In genomic region chr5:134845852-134846640, GRCh38 we compare ENCODE assay signal across 8 cellular contexts. TPM values are rescaled to one million over a fixed set of nuclear protein-coding genes. Genes with fewer than 3 reads are reported as not detected.
DNase-seq lines count a peak whose midpoint lies in the region; ATAC-seq, FAIRE-seq and TF ChIP-seq lines count a peak whose summit lies in the region.

Gene C5orf24, plus strand, starts transcription at chr5:134845968. Its CDS starts 8,933 bp downstream, at chr5:134854901.

- ATAC-seq in GM18502 (IDR thresholded peaks at IDR 0.05; ENCODE audit: poor library complexity, unreplicated experiment) (peak; percentile 93), HG02885 (IDR thresholded peaks at IDR 0.05; ENCODE audit: poor library complexity, unreplicated experiment) (peak; percentile 93), right cardiac atrium (peak; percentile 99)

- peaks cover 16% of the 10 kb centered on the region for H3K36me3 Mint-ChIP-seq in T-helper 2 cell treated with Interferon-gamma antibody and Interleukin-4, amounts not matched to agents 5 μg/mL and 100 μg/mL, for 36 hours (ENCODE audit: low read depth)

- H3K27ac ChIP-seq in ascending aorta (peak within 1 kb of the TSS; percentile 95 to 97), right cardiac atrium (ENCODE audit: low read length) (peak within 1 kb of the TSS; percentile 87)

- H3K36me3 ChIP-seq in ascending aorta = no peaks in the 10 kb centered on the region

- WGBS in right cardiac atrium = under 1% methylated on average over 84 of the region's 84 CpGs

- DNase-seq in NCI-H1694 treated with DMSO at 0.1 percent for 48 hours (lab: John Stamatoyannopoulos, UW) (peak; percentile 80), ascending aorta (ENCODE audit: low spot score in 2 of 2) (peak; percentile 85 to 97), right cardiac atrium (peak; percentile 96 to 99 (median 98)), pulmonary artery endothelial cell (ENCODE audit: low read depth, low spot score) (peak; percentile 79), urothelium cell line (ENCODE audit: low spot score) (peak; percentile 93)
- DNase-seq in T-helper 2 cell treated with Interferon-gamma antibody and Interleukin-4, amounts not matched to agents 5 μg/mL and 100 μg/mL, for 36 hours (ENCODE audit: low spot score) = peak; percentile 92

- no peak for TF ChIP-seq CTCF in ascending aorta (IDR thresholded peaks at IDR 0.05)

- no peaks in the 10 kb centered on the region for H3K27me3 Mint-ChIP-seq in T-helper 2 cell treated with Interferon-gamma antibody and Interleukin-4, amounts not matched to agents 5 μg/mL and 100 μg/mL, for 36 hours (ENCODE audit: low read depth)

- H3K27me3 ChIP-seq in ascending aorta (no peaks in the 10 kb centered on the region), right cardiac atrium (ENCODE audit: control insufficient read depth, insufficient read depth) (no peaks in the 10 kb centered on the region)

- H3K9me3 Mint-ChIP-seq in T-helper 2 cell treated with Interferon-gamma antibody and Interleukin-4, amounts not matched to agents 5 μg/mL and 100 μg/mL, for 36 hours = no peaks in the 10 kb centered on the region

- peaks cover 17% of the 10 kb centered on the region for H3K4me1 Mint-ChIP-seq in T-helper 2 cell treated with Interferon-gamma antibody and Interleukin-4, amounts not matched to agents 5 μg/mL and 100 μg/mL, for 36 hours (ENCODE audit: low read depth)

- peak; percentile 58 for FAIRE-seq in urothelium cell line (lab: Jason Lieb, UNC)

- H3K4me1 ChIP-seq in ascending aorta = peaks cover 4 to 30% of the 10 kb centered on the region in 2 donors
- peaks cover 2% of the 10 kb centered on the region for H3K4me1 ChIP-seq in right cardiac atrium (ENCODE audit: control insufficient read depth, insufficient read depth, low read length)

- intact Hi-C loops in ascending aorta (cut with DNase I) (loop anchor here (1.0 to 5.0 kb wide), 4 partner anchors 29 to 109 kb away; partner anchors contain the start of genes CAMLG, DDX46 and TXNDC15), right cardiac atrium (cut with DNase I) (loop anchor here in 1 of 4 donors (10.0 kb wide), 1 partner anchor 59 kb away; the partner anchor contains the start of gene PCBD2)

- peak within 1 kb of the TSS; percentile 91 for H3K27ac Mint-ChIP-seq in T-helper 2 cell treated with Interferon-gamma antibody and Interleukin-4, amounts not matched to agents 5 μg/mL and 100 μg/mL, for 36 hours

- H3K4me3 ChIP-seq in ascending aorta = peak within 1 kb of the TSS; percentile 92 to 94
- H3K4me3 ChIP-seq in right cardiac atrium (ENCODE audit: low read length) = peak within 1 kb of the TSS; percentile 70

- H3K9me3 ChIP-seq in ascending aorta = no peaks in the 10 kb centered on the region
- no peaks in the 10 kb centered on the region for H3K9me3 ChIP-seq in right cardiac atrium (ENCODE audit: control insufficient read depth, low read length)

- H3K4me3 Mint-ChIP-seq in T-helper 2 cell treated with Interferon-gamma antibody and Interleukin-4, amounts not matched to agents 5 μg/mL and 100 μg/mL, for 36 hours = peak within 1 kb of the TSS; percentile 95

RNA-seq across cellular contexts. Expression of gene C5orf24, which starts in this region (rescaled TPM):
- 36.5 TPM for total RNA-seq in ascending aorta
- total RNA-seq in right cardiac atrium = 10 to 100 TPM; 29.4 to 34.1 (median 31.7) TPM
- 16.4 TPM for polyA plus RNA-seq in right cardiac atrium
- total RNA-seq in pulmonary artery endothelial cell = 55.1 and 59.4 TPM in 2 replicates

Comparison
In these comparisons a context has a peak if more than half of its experiments do, and no peak if none do; other contexts are left out.
1. Peak in every context shown above with its lines: DNase-seq, ATAC-seq, H3K4me3 ChIP-seq and H3K27ac ChIP-seq.